Comparison of ENCODE assay signal across 1 cellular context in the genomic region with DNA sequence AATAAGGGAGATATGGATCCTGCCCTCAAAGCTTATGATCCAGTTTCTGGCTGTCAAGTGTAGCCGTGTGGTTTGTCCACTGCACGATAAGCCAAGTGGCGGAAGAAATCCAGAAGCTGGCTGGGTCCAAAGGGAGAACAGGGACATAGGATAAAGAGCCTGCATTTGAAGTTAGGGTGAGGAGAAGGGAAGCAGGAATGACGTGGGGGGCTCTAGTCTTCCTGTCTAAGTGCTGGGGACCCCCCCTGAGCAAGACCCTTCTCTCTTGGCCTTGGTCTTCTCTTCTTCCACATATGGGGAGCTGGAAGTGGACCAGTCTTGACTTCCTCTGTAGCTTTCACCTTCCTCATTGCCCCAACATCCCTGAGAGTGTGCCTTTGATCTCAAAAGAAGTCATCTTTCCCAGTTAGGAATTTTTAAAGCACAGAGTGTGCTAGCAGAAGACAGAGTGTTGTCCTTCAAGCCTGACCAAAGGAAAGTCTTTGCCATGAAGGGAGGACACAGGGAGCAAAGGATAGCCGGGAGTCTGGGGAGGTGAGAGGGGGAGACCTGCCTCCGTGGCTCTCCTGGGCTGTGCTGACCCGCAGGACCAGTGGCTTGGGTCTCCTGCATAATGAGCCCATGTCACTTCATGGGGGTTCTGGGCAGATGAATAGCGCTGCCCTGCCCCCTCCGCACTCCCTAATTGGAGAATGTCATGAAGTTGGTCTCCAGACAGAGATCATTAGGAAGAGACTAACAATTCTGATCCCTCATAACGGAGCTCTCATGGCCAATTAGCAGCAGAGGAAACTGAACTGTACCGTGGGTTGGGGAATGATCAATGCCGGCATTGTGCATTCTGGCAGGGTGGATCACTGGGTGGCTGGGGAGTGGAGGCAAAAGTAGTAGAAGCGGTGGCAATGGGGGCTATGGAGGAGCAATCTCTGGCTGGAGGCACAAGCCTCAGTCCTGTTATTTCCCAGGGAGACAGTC.
TF ChIP-seq lines count a peak whose summit lies in the region.

No MANE protein-coding gene starts in this region.

TF ChIP-seq in H1, 55 proteins besides CTCF, POLR2A, EP300 and RAD21 (continued from another document):
- TF ChIP-seq POU5F1 (IDR thresholded peaks at IDR 0.05; ENCODE audit: low read depth, low read length) (no peak), TCF12 (IDR thresholded peaks at IDR 0.05; ENCODE audit: low read depth, low read length) (no peak), GABPA (IDR thresholded peaks at IDR 0.05; ENCODE audit: borderline replicate concordance, insufficient read depth, low read length) (no peak), TAF7 (optimal IDR thresholded peaks at IDR 0.05; ENCODE audit: borderline replicate concordance, low read depth, low read length) (no peak), YY1 (IDR thresholded peaks at IDR 0.05; ENCODE audit: low read depth, low read length) (no peak), NANOG (IDR thresholded peaks at IDR 0.05; ENCODE audit: insufficient read depth, low read depth, low read length, poor library complexity, severe bottlenecking) (no peak), CHD1 (IDR thresholded peaks at IDR 0.05; ENCODE audit: low read depth, low read length) (no peak), KDM4A (IDR thresholded peaks at IDR 0.05; ENCODE audit: low read depth, low read length, severe bottlenecking) (no peak), SP4 (IDR thresholded peaks at IDR 0.05; ENCODE audit: low read length) (no peak), POLR2AphosphoS5 (IDR thresholded peaks at IDR 0.05; ENCODE audit: low read depth, low read length) (no peak), ASH2L (IDR thresholded peaks at IDR 0.05; ENCODE audit: low read length) (no peak), RBBP5 (IDR thresholded peaks at IDR 0.05; ENCODE audit: borderline replicate concordance, low read depth, low read length) (no peak), CBX5 (IDR thresholded peaks at IDR 0.05; ENCODE audit: low read depth, low read length) (no peak)
- TF ChIP-seq, protein P1, sequence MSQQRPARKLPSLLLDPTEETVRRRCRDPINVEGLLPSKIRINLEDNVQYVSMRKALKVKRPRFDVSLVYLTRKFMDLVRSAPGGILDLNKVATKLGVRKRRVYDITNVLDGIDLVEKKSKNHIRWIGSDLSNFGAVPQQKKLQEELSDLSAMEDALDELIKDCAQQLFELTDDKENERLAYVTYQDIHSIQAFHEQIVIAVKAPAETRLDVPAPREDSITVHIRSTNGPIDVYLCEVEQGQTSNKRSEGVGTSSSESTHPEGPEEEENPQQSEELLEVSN (IDR thresholded peaks at IDR 0.05): no peak
- TF ChIP-seq, protein P2, sequence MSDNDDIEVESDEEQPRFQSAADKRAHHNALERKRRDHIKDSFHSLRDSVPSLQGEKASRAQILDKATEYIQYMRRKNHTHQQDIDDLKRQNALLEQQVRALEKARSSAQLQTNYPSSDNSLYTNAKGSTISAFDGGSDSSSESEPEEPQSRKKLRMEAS (IDR thresholded peaks at IDR 0.05): no peak
TF ChIP-seq in H1: peak in this region for 0.
